Comparison of ENCODE assay signal across 1 cellular context in genomic region chr17:79887451-79887991, GRCh38.
TF ChIP-seq lines count a peak whose summit lies in the region.

No MANE protein-coding gene starts in this region.

TF ChIP-seq in SK-N-SH treated with all-trans-retinoic acid at 6 μM for 48 hours, 23 proteins besides CTCF, POLR2A, EP300 and RAD21 (continued from another document):
- TF ChIP-seq CSRNP3 (CRISPR knock-in tag; IDR thresholded peaks at IDR 0.05) (no peak), POU6F1 (CRISPR knock-in tag; IDR thresholded peaks at IDR 0.05; ENCODE audit: borderline replicate concordance, low read depth) (no peak), ARNTL (CRISPR knock-in tag; IDR thresholded peaks at IDR 0.05; ENCODE audit: borderline replicate concordance, low read depth) (no peak), TSHZ2 (CRISPR knock-in tag; IDR thresholded peaks at IDR 0.05) (no peak), ISL1 (CRISPR knock-in tag; IDR thresholded peaks at IDR 0.05) (no peak)
